ENCODE assay signal across 10 cellular contexts in genomic region chr11:102552447-102553200, GRCh38. TPM values are rescaled to one million over a fixed set of nuclear protein-coding genes. Genes with fewer than 3 reads are reported as not detected.
DNase-seq lines count a peak whose midpoint lies in the region; ATAC-seq and TF ChIP-seq lines count a peak whose summit lies in the region.
"Had no signal": no experiment of that assay in that cellular context is flagged by ENCODE, and none has a peak within 500 bp of the region (broad histone marks: within the 10 kb centered on the region; RNA-seq: fewer than 3 reads in every experiment).

No MANE protein-coding gene starts in this region.

- H3K4me1 ChIP-seq in GM23338 (ENCODE audit: insufficient read depth) (peaks cover 15% of the 10 kb centered on the region; the same call in 1 of the 2 replicates), hepatocyte (ENCODE audit: insufficient read depth) (peaks cover 18% of the 10 kb centered on the region), suprapubic skin (no peaks in the 10 kb centered on the region)

- H3K9me2 ChIP-seq in GM23338 (ENCODE audit: insufficient read depth) (no peaks in the 10 kb centered on the region), SU-DHL-6 (replicated peaks; ENCODE audit: insufficient read depth, low read length) (no peaks in the 10 kb centered on the region), hepatocyte (replicated peaks; ENCODE audit: insufficient read depth) (no peaks in the 10 kb centered on the region)

- ATAC-seq in GM23338 (no peak), HG02763 (IDR thresholded peaks at IDR 0.05; ENCODE audit: unreplicated experiment) (no peak)

- peaks cover 13% of the 10 kb centered on the region for H3K4me1 Mint-ChIP-seq in GM23338

- H3K4me2 ChIP-seq in GM23338 (no peak overlapping the region), SU-DHL-6 (ENCODE audit: low read depth, low read length, poor library complexity, severe bottlenecking) (no peak overlapping the region), hepatocyte (no peak overlapping the region)

- no peak overlapping the region for H3K27ac Mint-ChIP-seq in GM23338
- H3K27ac Mint-ChIP-seq: endodermal cell had no signal

- H3K9me3 ChIP-seq in SU-DHL-6 (ENCODE audit: insufficient read depth, low read length), result no peaks in the 10 kb centered on the region
- H3K9me3 ChIP-seq in hepatocyte (ENCODE audit: low read depth), result no peaks in the 10 kb centered on the region
- H3K9me3 ChIP-seq in suprapubic skin, result no peaks in the 10 kb centered on the region

- H3K36me3 Mint-ChIP-seq in GM23338 (ENCODE audit: low read depth), result peaks cover 3% of the 10 kb centered on the region; the same call in 1 of the 3 replicates

- no peak for TF ChIP-seq POLR2A in suprapubic skin (IDR thresholded peaks at IDR 0.05)

- H3K36me3 ChIP-seq in GM23338 (ENCODE audit: insufficient read depth) (no peaks in the 10 kb centered on the region), SU-DHL-6 (ENCODE audit: low read length) (no peaks in the 10 kb centered on the region; the same call in 1 of the 2 replicates), hepatocyte (replicated peaks; ENCODE audit: insufficient read depth, low read depth) (no peaks in the 10 kb centered on the region), suprapubic skin (no peaks in the 10 kb centered on the region)

- DNase-seq in GM23338 (ENCODE audit: low spot score) (no peak), hepatocyte (ENCODE audit: low spot score) (peak; percentile 51), suprapubic skin (ENCODE audit: low spot score in 2 of 2) (no peak), coronary artery (ENCODE audit: low spot score) (no peak)
- no peak for DNase-seq in activated CD4-positive, alpha-beta T cell treated with anti-CD3 and anti-CD28 coated beads for 48 hours
- DNase-seq: DMS79 treated with DMSO at 0.1 percent for 48 hours, endodermal cell, retina had no signal

- H4K20me1 ChIP-seq in GM23338 (replicated peaks; ENCODE audit: insufficient read depth) (no peaks in the 10 kb centered on the region), SU-DHL-6 (ENCODE audit: low read depth, low read length) (no peaks in the 10 kb centered on the region), hepatocyte (ENCODE audit: insufficient read depth, poor library complexity, severe bottlenecking) (no peaks in the 10 kb centered on the region)

- no peaks in the 10 kb centered on the region for H3K27me3 Mint-ChIP-seq in GM23338 (ENCODE audit: insufficient read depth, low read depth, poor library complexity)

- H3F3A ChIP-seq in GM23338 (replicated peaks; ENCODE audit: low read depth) (no peaks in the 10 kb centered on the region), SU-DHL-6 (ENCODE audit: insufficient read depth) (no peaks in the 10 kb centered on the region)

- H3K27me3 ChIP-seq in GM23338 (ENCODE audit: insufficient read depth) (no peaks in the 10 kb centered on the region), SU-DHL-6 (ENCODE audit: low read length) (no peaks in the 10 kb centered on the region), hepatocyte (no peaks in the 10 kb centered on the region), suprapubic skin (no peaks in the 10 kb centered on the region)

- H3K9ac ChIP-seq in SU-DHL-6 (ENCODE audit: low read length), result no peak overlapping the region

- TF ChIP-seq CTCF in GM23338 (conservative IDR thresholded peaks at IDR 0.05; ENCODE audit: low read depth in 2 of 2) (no peak), SU-DHL-6 (IDR thresholded peaks at IDR 0.05; ENCODE audit: insufficient read depth, low read length, poor library complexity, severe bottlenecking) (no peak), hepatocyte (IDR thresholded peaks at IDR 0.05; ENCODE audit: poor library complexity) (no peak), suprapubic skin (IDR thresholded peaks at IDR 0.05) (no peak), coronary artery (IDR thresholded peaks at IDR 0.05) (no peak)

- WGBS in hepatocyte (ENCODE audit: low lambda C conversion rate, missing lambda C conversion rate), result 56% methylated on average over 9 of the region's 9 CpGs
- 61% methylated on average over 9 of the region's 9 CpGs for WGBS in suprapubic skin

- H3K79me2 ChIP-seq in GM23338 (replicated peaks; ENCODE audit: insufficient read depth) (no peaks in the 10 kb centered on the region), SU-DHL-6 (ENCODE audit: insufficient read depth, low read length) (no peaks in the 10 kb centered on the region), hepatocyte (no peaks in the 10 kb centered on the region)

- peak overlapping the region; percentile 74 for H2AFZ ChIP-seq in GM23338
- H2AFZ ChIP-seq in SU-DHL-6 (ENCODE audit: low read depth, low read length, severe bottlenecking), result peak overlapping the region; percentile 52
- no peak overlapping the region for H2AFZ ChIP-seq in hepatocyte

- no peak for TF ChIP-seq EP300 in suprapubic skin (IDR thresholded peaks at IDR 0.05)

- H3K4me3 Mint-ChIP-seq in GM23338, result no peak overlapping the region
- H3K4me3 Mint-ChIP-seq: endodermal cell had no signal

- H3K9me3 Mint-ChIP-seq in GM23338, result peaks cover 3% of the 10 kb centered on the region; the same call in 2 of the 3 replicates
- H3K9me3 Mint-ChIP-seq: endodermal cell had no signal

- H3K27ac ChIP-seq in GM23338 (ENCODE audit: low read depth) (no peak overlapping the region), SU-DHL-6 (ENCODE audit: low read depth, low read length) (no peak overlapping the region), hepatocyte (peak overlapping the region; percentile 69), suprapubic skin (peak overlapping the region; percentile 47), coronary artery (no peak overlapping the region)

- H3K4me3 ChIP-seq in GM23338, result no peak overlapping the region
- no peak overlapping the region for H3K4me3 ChIP-seq in SU-DHL-6 (ENCODE audit: insufficient read depth, low read length, poor library complexity, severe bottlenecking)
- H3K4me3 ChIP-seq in hepatocyte, result no peak overlapping the region
- H3K4me3 ChIP-seq in suprapubic skin, result no peak overlapping the region
- no peak overlapping the region for H3K4me3 ChIP-seq in coronary artery

TF ChIP-seq in GM23338, 12 proteins besides CTCF, POLR2A, EP300 and RAD21 (continues in another document):
- TF ChIP-seq EZH2phosphoT487 (IDR thresholded peaks at IDR 0.05; ENCODE audit: unreplicated experiment) (no peak), REST (IDR thresholded peaks at IDR 0.05; ENCODE audit: unreplicated experiment) (no peak), ZNF331 (CRISPR knock-in tag; IDR thresholded peaks at IDR 0.05; ENCODE audit: low read depth) (no peak), STAT1 (IDR thresholded peaks at IDR 0.05; ENCODE audit: unreplicated experiment) (no peak), EZH2 (IDR thresholded peaks at IDR 0.05; ENCODE audit: low read depth, unreplicated experiment) (no peak), CREB1 (CRISPR knock-in tag; IDR thresholded peaks at IDR 0.05; ENCODE audit: low read depth) (no peak)

RNA-seq across cellular contexts. Expression of gene MMP7, which starts 22.1 kb away (rescaled TPM):
- total RNA-seq in GM23338 (2014; rRNA removed; shearing (Covaris generic)), result not detected in 2 replicates
- polyA plus RNA-seq in GM23338 (2016; fragmentation: Nextera tagmentation; extraction: Ambion mirVana) (not detected in 2 replicates), hepatocyte (2.8 and 3.4 TPM in 2 replicates)
- total RNA-seq in hepatocyte (1.9 and 5.0 TPM in 2 replicates), suprapubic skin (100 to 1,000 TPM in 1 of 4 donors, 10 to 100 TPM in 3; 29.9 to 155 (median 81.8) TPM)
- total RNA-seq: endodermal cell had no signal

Comparison
In these comparisons a context has a peak if more than half of its experiments do, and no peak if none do; other contexts are left out.
1. H3K27ac ChIP-seq: peak in hepatocyte (single experiment) and suprapubic skin (single experiment); none in GM23338 (single experiment), SU-DHL-6 (single experiment) and coronary artery (0 of 2).